Comparison of ENCODE assay signal across 12 cellular contexts in the genomic region with DNA sequence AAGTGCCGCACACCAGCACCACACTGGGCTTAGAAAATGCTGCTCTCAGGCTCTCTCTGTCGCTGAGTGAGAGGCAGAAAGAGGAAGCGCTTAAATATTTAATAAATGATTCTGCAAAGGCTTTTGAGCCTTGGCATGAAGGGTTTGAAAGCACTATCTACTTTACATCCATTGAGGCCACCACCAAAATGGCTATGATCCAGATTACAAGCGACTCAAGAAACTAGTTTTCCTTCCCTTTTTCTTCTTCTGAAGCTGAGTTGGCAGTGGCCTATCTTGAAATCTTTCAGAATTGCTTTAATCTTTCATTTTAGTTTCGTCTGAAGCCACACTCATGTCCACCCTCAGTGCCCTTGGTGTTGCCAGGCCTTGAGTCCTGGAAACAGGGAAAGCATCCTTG. TPM values are rescaled to one million over a fixed set of nuclear protein-coding genes. Genes with fewer than 3 reads are reported as not detected.
DNase-seq lines count a peak whose midpoint lies in the region; ATAC-seq, FAIRE-seq and TF ChIP-seq lines count a peak whose summit lies in the region.
"Had no signal": no experiment of that assay in that cellular context is flagged by ENCODE, and none has a peak within 500 bp of the region (broad histone marks: within the 10 kb centered on the region; RNA-seq: fewer than 3 reads in every experiment).

No MANE protein-coding gene starts in this region.

- POLR2A ChIA-PET in A673 (lab: Charles Lee; ENCODE audit: low non-redundant PET), result no interaction called here

- H3K9me3 ChIP-seq in thoracic aorta, result no peaks in the 10 kb centered on the region
- H3K9me3 ChIP-seq in A673 (ENCODE audit: low read depth, low read length, poor library complexity, severe bottlenecking), result no peaks in the 10 kb centered on the region
- no peaks in the 10 kb centered on the region for H3K9me3 ChIP-seq in pancreas

- peak overlapping the region; percentile 30 for H3K4me3 ChIP-seq in thoracic aorta
- H3K4me3 ChIP-seq in A673 (ENCODE audit: low read depth, low read length, poor library complexity, severe bottlenecking), result no peak overlapping the region
- no peak overlapping the region for H3K4me3 ChIP-seq in pancreas
- H3K4me3 ChIP-seq: lung had no signal

- H3K27ac ChIP-seq in thoracic aorta (peak overlapping the region; percentile 69 to 74), A673 (ENCODE audit: low read depth, low read length, poor library complexity, severe bottlenecking) (no peak overlapping the region), pancreas (no peak overlapping the region)

- no TSS peak for BruUV-seq in A673 (replicated peaks; lab: Mats Ljungman, UMichigan)

- DNase-seq in NOMO-1 treated with DMSO at 0.1 percent for 48 hours (lab: John Stamatoyannopoulos, UW; ENCODE audit: unreplicated experiment) (peak; percentile 88), thoracic aorta (ENCODE audit: low spot score) (no peak), hypothalamus (lab: John Stamatoyannopoulos, UW) (no peak), A673 (ENCODE audit: low spot score) (no peak), pancreas (no peak)
- DNase-seq: effector memory CD8-positive, alpha-beta T cell; head of caudate nucleus; NCI-H774; posterior cingulate gyrus had no signal

- TF ChIP-seq CTCF in thoracic aorta (IDR thresholded peaks at IDR 0.05) (no peak), A673 (conservative IDR thresholded peaks at IDR 0.05; ENCODE audit: low read depth, low read length) (no peak), pancreas (IDR thresholded peaks at IDR 0.05) (no peak)

- CTCF ChIA-PET in A673 (lab: Charles Lee), result no interaction called here

- no peaks in the 10 kb centered on the region for H3K27me3 ChIP-seq in thoracic aorta (replicated peaks; ENCODE audit: insufficient read depth)
- no peaks in the 10 kb centered on the region for H3K27me3 ChIP-seq in A673 (replicated peaks; ENCODE audit: insufficient read depth, low read depth, low read length, poor library complexity)
- no peaks in the 10 kb centered on the region for H3K27me3 ChIP-seq in pancreas

- no peak for FAIRE-seq in pancreas (lab: Jason Lieb, UNC)

- H3K36me3 ChIP-seq in thoracic aorta (no peaks in the 10 kb centered on the region), A673 (ENCODE audit: insufficient read depth, low read length, poor library complexity, severe bottlenecking) (no peaks in the 10 kb centered on the region), pancreas (no peaks in the 10 kb centered on the region)

- H3K4me1 ChIP-seq in thoracic aorta (ENCODE audit: control insufficient read depth in 1 of 2, low read depth in 2 of 2), result peaks cover 54 to 71% of the 10 kb centered on the region in 2 donors
- no peaks in the 10 kb centered on the region for H3K4me1 ChIP-seq in A673 (ENCODE audit: insufficient read depth, low read length, poor library complexity, severe bottlenecking)
- no peaks in the 10 kb centered on the region for H3K4me1 ChIP-seq in pancreas

- ATAC-seq in GM19395 (IDR thresholded peaks at IDR 0.05; ENCODE audit: unreplicated experiment) (peak; percentile 60), HG03066 (IDR thresholded peaks at IDR 0.05; ENCODE audit: low read depth, unreplicated experiment) (peak; percentile 55), thoracic aorta (ENCODE audit: insufficient number of reproducible peaks, low FRiP score, low read depth) (no peak), pancreas (no peak)
- ATAC-seq: effector memory CD8-positive, alpha-beta T cell had no signal

- WGBS in pancreas, 2 donors, result 72 to 75% methylated on average over 5 of the region's 5 CpGs

- intact Hi-C loops in A673 (cut with micrococcal nuclease; ENCODE audit: unreplicated experiment) (loop anchor here (10.0 kb wide), 1 partner anchor 345 kb away; no protein-coding TSS in a partner anchor), pancreas (cut with DNase I) (no loop called here)

RNA-seq across cellular contexts. Expression of a gene that starts 59.5 kb away (rescaled TPM):
- 10 to 100 TPM; 52.1 to 54.4 TPM for total RNA-seq in thoracic aorta
- total RNA-seq in A673 (2021), result 1.7 and 1.9 TPM in 2 replicates
- 1 to 10 TPM; 1.3 to 6.1 (median 2.9) TPM for total RNA-seq in pancreas
- 1 to 10 TPM; 1.5 to 2.6 TPM for polyA plus RNA-seq in pancreas

Comparison
In these comparisons a context has a peak if more than half of its experiments do, and no peak if none do; other contexts are left out.
1. ATAC-seq: peak in GM19395 (single experiment) and HG03066 (single experiment); none in thoracic aorta (single experiment) and pancreas (0 of 4).
2. H3K27ac ChIP-seq: peak in thoracic aorta (2 of 2); none in A673 (single experiment) and pancreas (0 of 4).
3. RNA of a gene that starts 59.5 kb away (total RNA-seq): 52.1 to 54.4 TPM in thoracic aorta; 1.3 to 6.1 TPM in pancreas and 1.7 to 1.9 TPM in A673; every median in the first group is over 4 times any median in the second.